In the genomic region with DNA sequence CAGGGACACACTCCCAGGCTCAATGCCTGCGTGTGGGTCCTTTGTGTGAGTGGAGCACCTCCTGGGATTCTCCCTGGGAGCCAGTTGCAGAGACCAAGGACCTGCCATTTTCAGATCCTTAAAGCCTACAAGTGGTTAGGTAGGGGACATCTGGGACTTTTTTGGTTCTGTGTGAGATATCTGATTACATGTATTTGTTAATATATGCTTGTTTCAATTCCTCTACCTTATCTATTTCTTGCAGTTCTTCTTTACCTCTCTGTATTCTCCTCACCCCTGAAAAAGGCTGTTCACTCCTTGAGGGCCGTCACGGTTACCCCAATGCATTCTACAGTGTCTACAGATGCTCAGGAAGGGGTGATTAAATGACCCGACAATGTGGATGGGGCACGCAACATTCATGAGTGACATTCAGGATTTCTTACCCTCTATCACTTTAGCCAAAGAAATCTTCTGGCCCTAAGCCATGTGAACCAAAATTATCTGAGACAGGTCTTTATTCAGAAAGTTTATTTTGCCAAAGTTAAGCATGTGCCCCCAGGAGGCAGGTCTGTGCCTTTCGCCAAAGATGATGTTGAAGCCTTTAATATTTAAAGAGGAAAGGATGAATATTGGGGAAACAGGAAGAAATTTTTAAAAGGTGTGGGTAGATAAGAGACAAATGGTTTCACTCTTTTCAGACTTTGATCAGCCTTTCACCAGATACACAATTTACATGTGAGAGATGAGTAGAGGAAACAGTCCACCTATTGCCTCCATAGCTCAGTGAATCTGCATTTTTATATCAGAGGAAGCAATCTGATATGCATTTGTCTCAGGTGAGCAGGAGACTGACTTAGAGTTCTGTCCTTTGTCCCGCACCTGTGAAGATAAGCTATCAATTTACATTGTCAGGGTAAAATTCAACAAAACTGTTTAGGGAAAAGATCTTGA, we compare ENCODE assay signal across 1 cellular context.
TF ChIP-seq lines count a peak whose summit lies in the region.

No MANE protein-coding gene starts in this region.

TF ChIP-seq in K562, 482 proteins besides CTCF, POLR2A, EP300 and RAD21 (continued from another document):
- TF ChIP-seq, protein P1, sequence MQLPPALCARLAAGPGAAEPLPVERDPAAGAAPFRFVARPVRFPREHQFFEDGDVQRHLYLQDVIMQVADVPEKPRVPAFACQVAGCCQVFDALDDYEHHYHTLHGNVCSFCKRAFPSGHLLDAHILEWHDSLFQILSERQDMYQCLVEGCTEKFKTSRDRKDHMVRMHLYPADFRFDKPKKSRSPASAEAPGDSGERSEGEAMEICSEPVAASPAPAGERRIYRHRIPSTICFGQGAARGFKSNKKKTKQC (CRISPR knock-in tag; IDR thresholded peaks at IDR 0.05): no peak
- TF ChIP-seq GATA2 (CRISPR knock-in tag; IDR thresholded peaks at IDR 0.05): 0 out of 2 replicates have a peak, but pooled peaks have one; percentile 12
- TF ChIP-seq, protein P2, sequence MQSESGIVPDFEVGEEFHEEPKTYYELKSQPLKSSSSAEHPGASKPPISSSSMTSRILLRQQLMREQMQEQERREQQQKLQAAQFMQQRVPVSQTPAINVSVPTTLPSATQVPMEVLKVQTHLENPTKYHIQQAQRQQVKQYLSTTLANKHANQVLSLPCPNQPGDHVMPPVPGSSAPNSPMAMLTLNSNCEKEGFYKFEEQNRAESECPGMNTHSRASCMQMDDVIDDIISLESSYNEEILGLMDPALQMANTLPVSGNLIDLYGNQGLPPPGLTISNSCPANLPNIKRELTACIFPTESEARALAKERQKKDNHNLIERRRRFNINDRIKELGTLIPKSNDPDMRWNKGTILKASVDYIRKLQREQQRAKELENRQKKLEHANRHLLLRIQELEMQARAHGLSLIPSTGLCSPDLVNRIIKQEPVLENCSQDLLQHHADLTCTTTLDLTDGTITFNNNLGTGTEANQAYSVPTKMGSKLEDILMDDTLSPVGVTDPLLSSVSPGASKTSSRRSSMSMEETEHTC (IDR thresholded peaks at IDR 0.05): no peak
- TF ChIP-seq PYGO2 (tag; IDR thresholded peaks at IDR 0.05): no peak
- TF ChIP-seq ZBTB17 (CRISPR knock-in tag; IDR thresholded peaks at IDR 0.05): no peak
